In genomic region chr19:49809155-49809986, GRCh38 we compare ENCODE assay signal across 9 cellular contexts. TPM values are rescaled to one million over a fixed set of nuclear protein-coding genes. Genes with fewer than 3 reads are reported as not detected.
A peak's percentile ranks its signal among the peaks of the same experiment; 100 is the strongest.
DNase-seq lines count a peak whose midpoint lies in the region; ATAC-seq and TF ChIP-seq lines count a peak whose summit lies in the region.
"Had no signal": no experiment of that assay in that cellular context is flagged by ENCODE, and none has a peak within 500 bp of the region (broad histone marks: within the 10 kb centered on the region; RNA-seq: fewer than 3 reads in every experiment).

No MANE protein-coding gene starts in this region.

- WGBS in thymus, result 22% methylated on average over 50 of the region's 50 CpGs

- TF ChIP-seq CTCF in fibroblast of pulmonary artery (IDR thresholded peaks at IDR 0.05; ENCODE audit: low read length, missing control alignments), result no peak
- no peak for TF ChIP-seq CTCF in natural killer cell (IDR thresholded peaks at IDR 0.05)

- H3K9me3 ChIP-seq in thymus (ENCODE audit: control insufficient read depth), result no peaks in the 10 kb centered on the region

- H3K4me3 Mint-ChIP-seq in natural killer cell, result peak overlapping the region; percentile 89

- in situ Hi-C loops in Caki2 (cut with HindIII; ENCODE audit: low pct_unique_long_range_greater_than_20kb, low sequenced_read_pairs), result no loop called here

- ATAC-seq in natural killer cell (peak; percentile 40 to 45 (median 41)), GM19467 (IDR thresholded peaks at IDR 0.05; ENCODE audit: unreplicated experiment) (no peak)

- H3K4me3 ChIP-seq in fibroblast of pulmonary artery (replicated peaks; ENCODE audit: low read depth, low read length) (peak overlapping the region; percentile 64), thymus (ENCODE audit: low read length) (peak overlapping the region; percentile 53)

- peaks cover 6% of the 10 kb centered on the region for H3K4me1 ChIP-seq in thymus (ENCODE audit: control insufficient read depth, insufficient read depth, low read length)

- peak overlapping the region; percentile 81 to 96 for H3K27ac Mint-ChIP-seq in natural killer cell

- peaks cover 18 to 40% of the 10 kb centered on the region in 2 donors for H3K4me1 Mint-ChIP-seq in natural killer cell

- no peaks in the 10 kb centered on the region for H3K9me3 Mint-ChIP-seq in natural killer cell

- no peak overlapping the region for H3K27ac ChIP-seq in thymus (ENCODE audit: low read depth)

- no peaks in the 10 kb centered on the region for H3K27me3 ChIP-seq in thymus (ENCODE audit: control insufficient read depth, insufficient read depth)

- no peaks in the 10 kb centered on the region for H3K36me3 Mint-ChIP-seq in natural killer cell

- DNase-seq in Caki2 (ENCODE audit: low read depth), result peak; percentile 73
- DNase-seq in NCI-H2227 treated with DMSO at 0.1 percent for 48 hours (lab: John Stamatoyannopoulos, UW), result peak; percentile 6
- peak; percentile 25 for DNase-seq in activated T-helper 1 cell treated with Interleukin-2 at 50 U/mL for 16 hours (ENCODE audit: low read depth)
- DNase-seq in fibroblast of pulmonary artery (ENCODE audit: low read depth), result no peak
- DNase-seq in natural killer cell, result peak; percentile 65
- DNase-seq in SK-N-DZ (ENCODE audit: low spot score), result no peak

- peaks cover 11% of the 10 kb centered on the region for H3K36me3 ChIP-seq in thymus (ENCODE audit: control insufficient read depth, insufficient read depth)

- intact Hi-C loops in natural killer cell (cut with micrococcal nuclease), result no loop called here

- H3K27me3 Mint-ChIP-seq in natural killer cell (ENCODE audit: low read depth in 2 of 2), result no peaks in the 10 kb centered on the region

RNA-seq across cellular contexts. Expression of gene FUZ, which starts 3.7 kb away (rescaled TPM):
- 50.1 and 84.7 TPM in 2 replicates for total RNA-seq in Caki2 (2014; rRNA removed; shearing (Covaris generic); ENCODE audit: low replicate concordance)
- total RNA-seq in natural killer cell, result 10 to 100 TPM; 17.7 to 33.1 (median 20.6) TPM
- 20.9 TPM for polyA plus RNA-seq in thymus
- polyA plus RNA-seq in SK-N-DZ (2014; cell fraction: cytosol; rRNA removed), result 52.2 and 65.5 TPM in 2 replicates
- 56.1 and 64.4 TPM in 2 replicates for polyA plus RNA-seq in SK-N-DZ (2014; cell fraction: nucleus; rRNA removed)

RNA-seq across cellular contexts. Expression of gene MED25, which starts 8.7 kb away (rescaled TPM):
- 27.0 and 34.7 TPM in 2 replicates for total RNA-seq in Caki2 (2014; rRNA removed; shearing (Covaris generic); ENCODE audit: low replicate concordance)
- 100 to 1,000 TPM in 1 of 3 donors, 10 to 100 TPM in 2; 64.2 to 132 (median 69.5) TPM for total RNA-seq in natural killer cell
- polyA plus RNA-seq in thymus, result 48.0 TPM
- polyA plus RNA-seq in SK-N-DZ (2014; cell fraction: cytosol; rRNA removed), result 26.0 and 26.1 TPM in 2 replicates
- polyA plus RNA-seq in SK-N-DZ (2014; cell fraction: nucleus; rRNA removed), result 41.8 and 47.5 TPM in 2 replicates

RNA-seq across cellular contexts. Expression of gene PTOV1, which starts 41.6 kb away (rescaled TPM):
- total RNA-seq in Caki2 (2014; rRNA removed; shearing (Covaris generic); ENCODE audit: low replicate concordance), result 126 and 143 TPM in 2 replicates
- total RNA-seq in natural killer cell, result 100 to 1,000 TPM; 116 to 132 (median 128) TPM
- 125 TPM for polyA plus RNA-seq in thymus
- 131 and 164 TPM in 2 replicates for polyA plus RNA-seq in SK-N-DZ (2014; cell fraction: cytosol; rRNA removed)
- 365 and 432 TPM in 2 replicates for polyA plus RNA-seq in SK-N-DZ (2014; cell fraction: nucleus; rRNA removed)

RNA-seq across cellular contexts. Expression of gene AP2A1, which starts 42.6 kb away (rescaled TPM):
- 290 and 317 TPM in 2 replicates for total RNA-seq in Caki2 (2014; rRNA removed; shearing (Covaris generic); ENCODE audit: low replicate concordance)
- total RNA-seq in natural killer cell, result 100 to 1,000 TPM; 137 to 163 (median 161) TPM
- polyA plus RNA-seq in thymus, result 26.5 TPM
- polyA plus RNA-seq in SK-N-DZ (2014; cell fraction: cytosol; rRNA removed), result 27.7 and 32.5 TPM in 2 replicates
- 25.9 and 42.0 TPM in 2 replicates for polyA plus RNA-seq in SK-N-DZ (2014; cell fraction: nucleus; rRNA removed)

RNA-seq across cellular contexts. Expression of gene TSKS, which starts 46.3 kb away (rescaled TPM):
- total RNA-seq in Caki2 (2014; rRNA removed; shearing (Covaris generic); ENCODE audit: low replicate concordance), result not detected in 2 replicates
- total RNA-seq in natural killer cell, result 1 to 10 TPM in 2 of 3 donors, under 1 TPM in 1; 0.35 to 2.4 (median 1.7) TPM
- polyA plus RNA-seq in thymus, result 2.4 TPM
- 0.39 and 0.68 TPM in 2 replicates for polyA plus RNA-seq in SK-N-DZ (2014; cell fraction: cytosol; rRNA removed)
- polyA plus RNA-seq in SK-N-DZ (2014; cell fraction: nucleus; rRNA removed), result 0.49 and 0.70 TPM in 2 replicates
- total RNA-seq: LHCN-M2 had no signal

Comparison
In these comparisons a context has a peak if more than half of its experiments do, and no peak if none do; other contexts are left out.
1. DNase-seq: peak in Caki2 (single experiment), NCI-H2227 treated with DMSO at 0.1 percent for 48 hours (single experiment), activated T-helper 1 cell treated with Interleukin-2 at 50 U/mL for 16 hours (single experiment) and natural killer cell (single experiment); none in fibroblast of pulmonary artery (single experiment) and SK-N-DZ (single experiment).